ENCODE assay signal across 8 cellular contexts in the genomic region with DNA sequence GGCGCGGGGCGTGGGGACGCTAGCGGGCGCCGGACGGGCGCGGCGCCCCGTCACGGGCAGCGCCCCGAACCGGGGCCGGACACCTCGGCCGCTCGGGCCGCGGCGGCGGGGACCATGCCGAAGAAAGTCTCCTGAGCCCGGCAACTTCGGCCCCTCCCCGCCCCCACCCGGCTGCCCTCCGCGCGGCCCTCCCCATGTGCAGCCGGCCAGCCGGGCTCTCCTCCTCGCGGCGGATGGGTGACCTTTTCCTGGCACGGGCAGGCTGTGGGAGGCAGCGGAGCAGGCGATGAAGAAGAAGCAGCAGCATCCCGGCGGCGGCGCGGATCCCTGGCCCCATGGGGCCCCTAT. TPM values are rescaled to one million over a fixed set of nuclear protein-coding genes. Genes with fewer than 3 reads are reported as not detected.
DNase-seq lines count a peak whose midpoint lies in the region; ATAC-seq and TF ChIP-seq lines count a peak whose summit lies in the region.

No MANE protein-coding gene starts in this region.

- peak overlapping the region; percentile 67 to 86 for H3K4me3 ChIP-seq in DND-41 (ENCODE audit: low read depth in 1 of 2, low read length in 2 of 2)
- peak overlapping the region; percentile 67 for H3K4me3 ChIP-seq in epithelial cell of esophagus (ENCODE audit: low read length)
- peak overlapping the region; percentile 70 for H3K4me3 ChIP-seq in urinary bladder (ENCODE audit: low read depth, low read length)

- no peaks in the 10 kb centered on the region for H3K9me3 ChIP-seq in DND-41 (ENCODE audit: insufficient read depth, low read length, severe bottlenecking)

- H3K79me2 ChIP-seq in DND-41 (ENCODE audit: insufficient read depth, low read length) = peaks cover 4% of the 10 kb centered on the region

- H4K20me1 ChIP-seq in DND-41 (ENCODE audit: insufficient read depth, low read length) = peaks cover 12% of the 10 kb centered on the region

- no peaks in the 10 kb centered on the region for H3K9me3 Mint-ChIP-seq in T-helper 1 cell treated with Interleukin-12 subunit alpha and Interleukin-12 subunit beta and Interleukin-4 antibody, amounts not matched to agents 30 μg/mL and 1 μg/mL, for 36 hours

- H3K4me1 ChIP-seq in DND-41 (ENCODE audit: insufficient read depth, low read length) (peaks cover 33% of the 10 kb centered on the region), urinary bladder (ENCODE audit: insufficient read depth) (no peaks in the 10 kb centered on the region)

- no peak overlapping the region for H3K27ac Mint-ChIP-seq in T-helper 1 cell treated with Interleukin-12 subunit alpha and Interleukin-12 subunit beta and Interleukin-4 antibody, amounts not matched to agents 30 μg/mL and 1 μg/mL, for 36 hours

- peak overlapping the region; percentile 84 for H3K4me2 ChIP-seq in DND-41 (ENCODE audit: insufficient read depth, low read length)

- under 1% methylated on average over 45 of the region's 45 CpGs for WGBS in urinary bladder

- peaks cover 80% of the 10 kb centered on the region for H3K27me3 Mint-ChIP-seq in T-helper 1 cell treated with Interleukin-12 subunit alpha and Interleukin-12 subunit beta and Interleukin-4 antibody, amounts not matched to agents 30 μg/mL and 1 μg/mL, for 36 hours (ENCODE audit: low read depth)

- POLR2A ChIA-PET in HEK293T (lab: Yijun Ruan, JAX) = interaction anchor here (1.4 kb wide), 1 partner anchor 9 kb away, joined by 5 read pairs; no protein-coding TSS in a partner anchor

- H3K4me3 Mint-ChIP-seq in T-helper 1 cell treated with Interleukin-12 subunit alpha and Interleukin-12 subunit beta and Interleukin-4 antibody, amounts not matched to agents 30 μg/mL and 1 μg/mL, for 36 hours = peak overlapping the region; percentile 25

- TF ChIP-seq CTCF in DND-41 (IDR thresholded peaks at IDR 0.05; ENCODE audit: borderline replicate concordance, extremely low read depth, low read length, poor library complexity, severe bottlenecking) = no peak
- no peak for TF ChIP-seq CTCF in epithelial cell of esophagus (IDR thresholded peaks at IDR 0.05; ENCODE audit: insufficient read depth, low read depth, low read length, missing control alignments)

- H2AFZ ChIP-seq in DND-41 (ENCODE audit: low read depth, low read length) = peak overlapping the region; percentile 94

- H3K36me3 ChIP-seq in DND-41 (ENCODE audit: insufficient read depth, low read length) (no peaks in the 10 kb centered on the region), urinary bladder (ENCODE audit: insufficient read depth) (no peaks in the 10 kb centered on the region)

- peaks cover 12% of the 10 kb centered on the region for H3K4me1 Mint-ChIP-seq in T-helper 1 cell treated with Interleukin-12 subunit alpha and Interleukin-12 subunit beta and Interleukin-4 antibody, amounts not matched to agents 30 μg/mL and 1 μg/mL, for 36 hours (ENCODE audit: low read depth)

- no peaks in the 10 kb centered on the region for H3K36me3 Mint-ChIP-seq in T-helper 1 cell treated with Interleukin-12 subunit alpha and Interleukin-12 subunit beta and Interleukin-4 antibody, amounts not matched to agents 30 μg/mL and 1 μg/mL, for 36 hours (ENCODE audit: low read depth)

- CTCF ChIA-PET in HEK293T (lab: Yijun Ruan, JAX) = no interaction called here

- DNase-seq in DND-41 (no peak), HEK293T (ENCODE audit: extremely low spot score) (peak; percentile 35), epithelial cell of esophagus (ENCODE audit: low read depth) (no peak), midbrain (lab: John Stamatoyannopoulos, UW) (peak; percentile 48), HT-29 (ENCODE audit: low spot score) (no peak)

- peak overlapping the region; percentile 68 for H3K9ac ChIP-seq in DND-41 (ENCODE audit: low read depth, low read length)

- H3K27ac ChIP-seq in DND-41 (ENCODE audit: low read length) (peak overlapping the region; percentile 30; the same call in 1 of the 2 replicates), urinary bladder (ENCODE audit: low read depth) (peak overlapping the region; percentile 65)

- peaks cover 11% of the 10 kb centered on the region for H3K27me3 ChIP-seq in DND-41 (ENCODE audit: insufficient read depth, low read length, poor library complexity)

- ATAC-seq in DND-41 (ENCODE audit: insufficient read depth, low read depth) (no peak; the same call in 2 of the 3 replicates), GM18861 (IDR thresholded peaks at IDR 0.05; ENCODE audit: unreplicated experiment) (no peak)

TF ChIP-seq in HEK293T, 16 proteins besides CTCF, POLR2A, EP300 and RAD21:
- TF ChIP-seq SUZ12 (IDR thresholded peaks at IDR 0.05) (no peak), L3MBTL2 (conservative IDR thresholded peaks at IDR 0.05) (0 out of 2 replicates have a peak, but pooled peaks have one; percentile 31), CTBP1 (IDR thresholded peaks at IDR 0.05; ENCODE audit: borderline replicate concordance) (no peak), LEF1 (IDR thresholded peaks at IDR 0.05; ENCODE audit: borderline replicate concordance) (no peak)
TF ChIP-seq in HEK293T: peak in this region for 1.

RNA-seq across cellular contexts. Expression of gene UST, which starts 0.3 kb away (rescaled TPM):
- total RNA-seq in urinary bladder = 27.8 TPM
- 12.4 TPM for polyA plus RNA-seq in urinary bladder
- total RNA-seq in HT-29 (2014; rRNA removed; shearing (Covaris generic)) = 3.1 and 3.7 TPM in 2 replicates

Comparison
In these comparisons a context has a peak if more than half of its experiments do, and no peak if none do; other contexts are left out.
1. DNase-seq: peak in HEK293T (single experiment) and midbrain (single experiment); none in DND-41 (single experiment), epithelial cell of esophagus (single experiment) and HT-29 (single experiment).
2. Peak in every context shown above with its lines, with median percentiles within 50 percentile points of each other: H3K4me3 ChIP-seq.